2 cellular contexts compared by ENCODE assay signal in genomic region chr5:757346-757930, GRCh38.
TF ChIP-seq lines count a peak whose summit lies in the region.

No MANE protein-coding gene starts in this region.

TF ChIP-seq in IMR-90, 13 proteins besides CTCF, POLR2A, EP300 and RAD21 (continued from another document):
- TF ChIP-seq CHD1 (IDR thresholded peaks at IDR 0.05; ENCODE audit: low read depth, low read length) (no peak), RCOR1 (IDR thresholded peaks at IDR 0.05; ENCODE audit: insufficient replicate concordance, low read length) (no peak), NFE2L2 (IDR thresholded peaks at IDR 0.05; ENCODE audit: low read depth, low read length) (no peak), USF2 (IDR thresholded peaks at IDR 0.05; ENCODE audit: low read depth, low read length) (no peak), CEBPB (IDR thresholded peaks at IDR 0.05; ENCODE audit: low read depth, low read length) (no peak), RFX5 (IDR thresholded peaks at IDR 0.05; ENCODE audit: low read depth, low read length) (no peak), MAZ (IDR thresholded peaks at IDR 0.05; ENCODE audit: borderline replicate concordance, low read depth, low read length) (no peak), MAFK (IDR thresholded peaks at IDR 0.05; ENCODE audit: low read depth, low read length) (no peak), ELK1 (IDR thresholded peaks at IDR 0.05; ENCODE audit: borderline replicate concordance, low read depth, low read length) (no peak), BHLHE40 (IDR thresholded peaks at IDR 0.05; ENCODE audit: low read depth, low read length) (no peak), SMC3 (IDR thresholded peaks at IDR 0.05; ENCODE audit: low read depth, low read length) (no peak), MXI1 (IDR thresholded peaks at IDR 0.05; ENCODE audit: borderline replicate concordance, low read depth, low read length) (no peak)

TF ChIP-seq in HEK293T, 16 proteins besides CTCF, POLR2A, EP300 and RAD21 (continued from another document):
- TF ChIP-seq HDGF (IDR thresholded peaks at IDR 0.05; ENCODE audit: borderline replicate concordance) = no peak
- TF ChIP-seq PKNOX1 (IDR thresholded peaks at IDR 0.05) = no peak
- TF ChIP-seq NFRKB (IDR thresholded peaks at IDR 0.05) = no peak
- TF ChIP-seq SP1 (IDR thresholded peaks at IDR 0.05) = no peak
- no peak for TF ChIP-seq FOXK2 (IDR thresholded peaks at IDR 0.05)
- no peak for TF ChIP-seq ZNF384 (IDR thresholded peaks at IDR 0.05)
- TF ChIP-seq FOXA1 (IDR thresholded peaks at IDR 0.05) = no peak
- no peak for TF ChIP-seq CTBP1 (IDR thresholded peaks at IDR 0.05; ENCODE audit: borderline replicate concordance)
- TF ChIP-seq TARDBP (IDR thresholded peaks at IDR 0.05) = no peak
- TF ChIP-seq LEF1 (IDR thresholded peaks at IDR 0.05; ENCODE audit: borderline replicate concordance) = no peak
- TF ChIP-seq L3MBTL2 (conservative IDR thresholded peaks at IDR 0.05) = no peak
- no peak for TF ChIP-seq ARNT (IDR thresholded peaks at IDR 0.05)
- no peak for TF ChIP-seq ELF4 (IDR thresholded peaks at IDR 0.05)
